In genomic region chr12:22333186-22333745, GRCh38 we compare ENCODE assay signal across 8 cellular contexts. TPM values are rescaled to one million over a fixed set of nuclear protein-coding genes. Genes with fewer than 3 reads are reported as not detected.
DNase-seq lines count a peak whose midpoint lies in the region; TF ChIP-seq lines count a peak whose summit lies in the region.

No MANE protein-coding gene starts in this region.

- H3K4me1 Mint-ChIP-seq in nephron progenitor cell: peaks cover 38% of the 10 kb centered on the region

- no peak overlapping the region for H3K27ac Mint-ChIP-seq in nephron progenitor cell

- no peaks in the 10 kb centered on the region for H3K9me3 Mint-ChIP-seq in nephron progenitor cell

- peak overlapping the region; percentile 70 for H3K27ac ChIP-seq in effector memory CD4-positive, alpha-beta T cell (ENCODE audit: insufficient read depth, low read length, poor library complexity, severe bottlenecking)

- H3K36me3 ChIP-seq in effector memory CD4-positive, alpha-beta T cell (ENCODE audit: control insufficient read depth, insufficient read depth, low read length): no peaks in the 10 kb centered on the region

- peak overlapping the region; percentile 91 for H3K4me3 Mint-ChIP-seq in nephron progenitor cell

- H3K27me3 ChIP-seq in effector memory CD4-positive, alpha-beta T cell (replicated peaks; ENCODE audit: control insufficient read depth, insufficient read depth, low read length, poor library complexity, severe bottlenecking): no peaks in the 10 kb centered on the region

- peaks cover 31% of the 10 kb centered on the region for H3K27me3 Mint-ChIP-seq in nephron progenitor cell (ENCODE audit: low read depth, poor library complexity)

- peaks cover 4% of the 10 kb centered on the region for H3K36me3 Mint-ChIP-seq in nephron progenitor cell (ENCODE audit: low read depth)

- in situ Hi-C loops in ACHN (cut with HindIII; ENCODE audit: low pct_ligation_motif_present, low pct_unique_long_range_greater_than_20kb, low sequenced_read_pairs): no loop called here

- H3K4me3 ChIP-seq in AG10803 (ENCODE audit: low read length): peak overlapping the region; percentile 9; the same call in 1 of the 2 replicates
- peak overlapping the region; percentile 83 for H3K4me3 ChIP-seq in effector memory CD4-positive, alpha-beta T cell (ENCODE audit: insufficient read depth, low read depth, low read length, poor library complexity, severe bottlenecking)

- H3K9me3 ChIP-seq in effector memory CD4-positive, alpha-beta T cell (ENCODE audit: control insufficient read depth, low read length): no peaks in the 10 kb centered on the region

- TF ChIP-seq CTCF in AG10803 (conservative IDR thresholded peaks at IDR 0.05; ENCODE audit: low read length): no peak
- TF ChIP-seq CTCF in nephron progenitor cell (IDR thresholded peaks at IDR 0.05): no peak

- peaks cover 26% of the 10 kb centered on the region for H3K4me1 ChIP-seq in effector memory CD4-positive, alpha-beta T cell (ENCODE audit: control insufficient read depth, insufficient read depth, low read length, poor library complexity, severe bottlenecking)

- DNase-seq in AG10803 (ENCODE audit: low read depth) (peak; percentile 25), LHCN-M2 (ENCODE audit: low read depth) (peak; percentile 36), nephron progenitor cell (no peak), NCI-H345 (lab: John Stamatoyannopoulos, UW) (no peak), amygdala (lab: John Stamatoyannopoulos, UW) (no peak), DMS153 (lab: John Stamatoyannopoulos, UW) (no peak), ACHN (no peak)
- no peak for DNase-seq in effector memory CD4-positive, alpha-beta T cell

RNA-seq across cellular contexts. Expression of gene ST8SIA1, which starts 1.2 kb away (rescaled TPM):
- total RNA-seq in LHCN-M2 (2014; rRNA removed): under 0.01 and 0.86 TPM in 2 replicates
- polyA plus RNA-seq in LHCN-M2 (2012): 0.45 TPM

Comparison
In these comparisons a context has a peak if more than half of its experiments do, and no peak if none do; other contexts are left out.
1. DNase-seq: peak in AG10803 (single experiment) and LHCN-M2 (single experiment); none in effector memory CD4-positive, alpha-beta T cell (0 of 3), nephron progenitor cell (single experiment), NCI-H345 (single experiment), amygdala (0 of 56), DMS153 (single experiment) and ACHN (single experiment).